In the genomic region with DNA sequence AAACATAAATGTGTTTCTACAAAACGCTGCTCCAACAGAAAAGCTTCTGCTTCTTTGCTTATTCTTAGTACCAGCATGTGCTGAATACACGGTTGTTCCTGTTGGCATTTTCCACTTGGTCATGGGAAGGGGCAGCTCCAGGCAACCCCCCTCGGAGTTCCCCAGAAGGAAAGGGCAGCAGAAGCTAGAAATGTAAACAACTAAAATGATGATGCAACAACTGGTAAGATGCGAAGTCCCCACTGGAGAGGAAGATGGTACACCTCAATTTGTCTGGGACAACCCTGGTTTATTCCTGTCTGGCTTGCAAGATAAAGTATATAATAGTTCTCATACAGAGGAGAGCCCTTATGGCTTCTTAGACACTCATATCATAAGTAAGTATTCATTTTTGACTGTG, we compare ENCODE assay signal across 35 cellular contexts. TPM values are rescaled to one million over a fixed set of nuclear protein-coding genes. Genes with fewer than 3 reads are reported as not detected.
"Had no signal": no experiment of that assay in that cellular context is flagged by ENCODE, and none has a peak within 500 bp of the region (broad histone marks: within the 10 kb centered on the region; RNA-seq: fewer than 3 reads in every experiment).

No MANE protein-coding gene starts in this region.

- H3K27ac ChIP-seq: adrenal gland, body of pancreas, breast epithelium, PC-9, SJCRH30, SK-N-MC, WERI-Rb-1 had no signal

- H3K4me2 ChIP-seq: PC-9 had no signal

- H3K9me3 ChIP-seq: adrenal gland, body of pancreas, breast epithelium, SJCRH30 had no signal

- H3K27me3 ChIP-seq: body of pancreas, breast epithelium, SJCRH30 had no signal

- H3K4me1 ChIP-seq: adrenal gland, body of pancreas had no signal

- H3K36me3 Mint-ChIP-seq: activated naive CD4-positive, alpha-beta T cell treated with anti-CD3 and anti-CD28 coated beads, Interleukin-2, amount 50 U/mL, for 24 hours; activated naive CD8-positive, alpha-beta T cell treated with anti-CD3 and anti-CD28 coated beads, Interleukin-2, amount 10 ng/mL, durations not matched to agents 7 days and 5 days had no signal

- ATAC-seq: activated CD8-positive, alpha-beta T cell treated with anti-CD3 and anti-CD28 coated beads for 36 hours; activated T-cell treated with anti-CD3 and anti-CD28 coated beads, Interleukin-2, amount 50 U/mL, for 72 hours; activated T-helper 17 cell treated with anti-CD3 and anti-CD28 coated beads, Interleukin-2, amount 50 U/mL, for 72 hours; body of pancreas had no signal

- H3K27ac Mint-ChIP-seq: activated CD4-positive, alpha-beta T cell treated with anti-CD3 and anti-CD28 coated beads, Interleukin-2, amount 10 ng/mL, durations not matched to agents 24 days and 14 days; activated CD8-positive, alpha-beta T cell treated with anti-CD3 and anti-CD28 coated beads for 36 hours; activated naive CD4-positive, alpha-beta T cell treated with anti-CD3 and anti-CD28 coated beads, Interleukin-2, amount 50 U/mL, for 24 hours; activated naive CD8-positive, alpha-beta T cell treated with anti-CD3 and anti-CD28 coated beads, Interleukin-2, amount 10 ng/mL, durations not matched to agents 7 days and 5 days; activated T-cell treated with anti-CD3 and anti-CD28 coated beads, Interleukin-2, amount 50 U/mL, for 72 hours; activated T-helper 17 cell treated with anti-CD3 and anti-CD28 coated beads, Interleukin-2, amount 50 U/mL, for 72 hours had no signal

- H3K9me3 Mint-ChIP-seq: activated CD4-positive, alpha-beta T cell treated with anti-CD3 and anti-CD28 coated beads, Interleukin-2, amount 10 ng/mL, durations not matched to agents 24 days and 14 days; activated CD8-positive, alpha-beta T cell treated with anti-CD3 and anti-CD28 coated beads for 36 hours; activated naive CD4-positive, alpha-beta T cell treated with anti-CD3 and anti-CD28 coated beads, Interleukin-2, amount 50 U/mL, for 24 hours; activated naive CD8-positive, alpha-beta T cell treated with anti-CD3 and anti-CD28 coated beads, Interleukin-2, amount 10 ng/mL, durations not matched to agents 7 days and 5 days; activated T-cell treated with anti-CD3 and anti-CD28 coated beads, Interleukin-2, amount 50 U/mL, for 72 hours; activated T-helper 17 cell treated with anti-CD3 and anti-CD28 coated beads, Interleukin-2, amount 50 U/mL, for 72 hours had no signal

- H3K4me1 Mint-ChIP-seq: activated CD4-positive, alpha-beta T cell treated with anti-CD3 and anti-CD28 coated beads, Interleukin-2, amount 10 ng/mL, durations not matched to agents 24 days and 14 days; activated naive CD4-positive, alpha-beta T cell treated with anti-CD3 and anti-CD28 coated beads, Interleukin-2, amount 50 U/mL, for 24 hours; activated naive CD8-positive, alpha-beta T cell treated with anti-CD3 and anti-CD28 coated beads, Interleukin-2, amount 10 ng/mL, durations not matched to agents 7 days and 5 days; activated T-helper 17 cell treated with anti-CD3 and anti-CD28 coated beads, Interleukin-2, amount 50 U/mL, for 72 hours had no signal

- H3K36me3 ChIP-seq: adrenal gland, breast epithelium, SJCRH30, WERI-Rb-1 had no signal

- DNase-seq: activated CD4-positive, alpha-beta T cell treated with anti-CD3 and anti-CD28 coated beads, Interleukin-2, amount 10 ng/mL, durations not matched to agents 24 days and 14 days; activated CD4-positive, alpha-beta T cell treated with anti-CD3 and anti-CD28 coated beads, Interleukin-2, amount 50 U/mL, for 4 hours; activated CD8-positive, alpha-beta T cell treated with anti-CD3 and anti-CD28 coated beads for 36 hours; activated gamma-delta T cell; activated naive CD4-positive, alpha-beta T cell treated with Interleukin-2 at 50 U/mL for 16 hours; activated naive CD8-positive, alpha-beta T cell treated with anti-CD3 and anti-CD28 coated beads, Interleukin-2, amount 10 ng/mL, durations not matched to agents 7 days and 5 days; activated T-cell treated with anti-CD3 and anti-CD28 coated beads, Interleukin-2, amount 50 U/mL, for 1 hour; activated T-cell treated with anti-CD3 and anti-CD28 coated beads, Interleukin-2, amount 50 U/mL, for 72 hours; adrenal gland; body of pancreas; NCI-H1092 treated with DMSO at 0.1 percent for 48 hours; NCI-H1417; NCI-H146; NCI-H187 treated with DMSO at 0.1 percent for 48 hours; NCI-H2081; NCI-H345; NCI-H524 treated with DMSO at 0.1 percent for 48 hours; NK-92 treated with Interleukin-12 subunit alpha and Interleukin-12 subunit beta, amount 100 ng/mL, for 24 hours; PC-9; SHP77; SJCRH30; T1000; WERI-Rb-1 had no signal

- FAIRE-seq: astrocyte had no signal

- H3K4me3 ChIP-seq: adrenal gland, body of pancreas, breast epithelium, PC-9, SJCRH30, SK-N-MC had no signal

- H2AFZ ChIP-seq: PC-9 had no signal

- H3K4me3 Mint-ChIP-seq: activated CD4-positive, alpha-beta T cell treated with anti-CD3 and anti-CD28 coated beads, Interleukin-2, amount 10 ng/mL, durations not matched to agents 24 days and 14 days; activated CD8-positive, alpha-beta T cell treated with anti-CD3 and anti-CD28 coated beads for 36 hours; activated naive CD4-positive, alpha-beta T cell treated with anti-CD3 and anti-CD28 coated beads, Interleukin-2, amount 50 U/mL, for 24 hours; activated naive CD8-positive, alpha-beta T cell treated with anti-CD3 and anti-CD28 coated beads, Interleukin-2, amount 10 ng/mL, durations not matched to agents 7 days and 5 days; activated T-cell treated with anti-CD3 and anti-CD28 coated beads, Interleukin-2, amount 50 U/mL, for 72 hours; activated T-helper 17 cell treated with anti-CD3 and anti-CD28 coated beads, Interleukin-2, amount 50 U/mL, for 72 hours had no signal

RNA-seq across cellular contexts. Expression of a gene that starts 9.2 kb away (rescaled TPM):
- total RNA-seq: activated CD4-positive, alpha-beta T cell treated with anti-CD3 and anti-CD28 coated beads, Interleukin-2, amount 10 ng/mL, durations not matched to agents 24 days and 14 days; activated CD8-positive, alpha-beta memory T cell treated with anti-CD3 and anti-CD28 coated beads for 36 hours; activated CD8-positive, alpha-beta T cell treated with anti-CD3 and anti-CD28 coated beads for 36 hours; activated naive CD8-positive, alpha-beta T cell treated with anti-CD3 and anti-CD28 coated beads, Interleukin-2, amount 10 ng/mL, durations not matched to agents 7 days and 5 days; activated T-cell treated with anti-CD3 and anti-CD28 coated beads, Interleukin-2, amount 50 U/mL, for 72 hours; activated T-helper 17 cell treated with anti-CD3 and anti-CD28 coated beads, Interleukin-2, amount 50 U/mL, for 72 hours; astrocyte; body of pancreas; M059J; NCI-H460; PC-9; RPMI7951; SJCRH30; T-helper 1 cell treated with Interleukin-12 subunit alpha and Interleukin-12 subunit beta and Interleukin-4 antibody, amounts not matched to agents 30 ng/mL and 1 ng/mL, for 36 hours; T-helper 2 cell treated with Interferon-gamma antibody and Interleukin-4, amounts not matched to agents 100 ng/mL and 5 ng/mL, for 36 hours had no signal

RNA-seq across cellular contexts. Expression of a gene that starts 16.0 kb away (rescaled TPM):
- total RNA-seq: activated CD8-positive, alpha-beta T cell treated with anti-CD3 and anti-CD28 coated beads for 36 hours; activated naive CD8-positive, alpha-beta T cell treated with anti-CD3 and anti-CD28 coated beads, Interleukin-2, amount 10 ng/mL, durations not matched to agents 7 days and 5 days; activated T-cell treated with anti-CD3 and anti-CD28 coated beads, Interleukin-2, amount 50 U/mL, for 72 hours; adrenal gland; astrocyte; body of pancreas; breast epithelium; cardiac septum; M059J; NCI-H460; PC-9; RPMI7951; SJCRH30 had no signal
- polyA plus RNA-seq: adrenal gland had no signal

RNA-seq across cellular contexts. Expression of a gene that starts 27.8 kb away (rescaled TPM):
- total RNA-seq: activated CD4-positive, alpha-beta T cell treated with anti-CD3 and anti-CD28 coated beads, Interleukin-2, amount 10 ng/mL, durations not matched to agents 24 days and 14 days; activated CD8-positive, alpha-beta memory T cell treated with anti-CD3 and anti-CD28 coated beads for 36 hours; activated CD8-positive, alpha-beta T cell treated with anti-CD3 and anti-CD28 coated beads for 36 hours; activated naive CD8-positive, alpha-beta T cell treated with anti-CD3 and anti-CD28 coated beads, Interleukin-2, amount 10 ng/mL, durations not matched to agents 7 days and 5 days; activated T-cell treated with anti-CD3 and anti-CD28 coated beads, Interleukin-2, amount 50 U/mL, for 72 hours; activated T-helper 17 cell treated with anti-CD3 and anti-CD28 coated beads, Interleukin-2, amount 50 U/mL, for 72 hours; astrocyte; body of pancreas; NCI-H460; PC-9; RPMI7951; SJCRH30; T-helper 1 cell treated with Interleukin-12 subunit alpha and Interleukin-12 subunit beta and Interleukin-4 antibody, amounts not matched to agents 30 ng/mL and 1 ng/mL, for 36 hours; T-helper 2 cell treated with Interferon-gamma antibody and Interleukin-4, amounts not matched to agents 100 ng/mL and 5 ng/mL, for 36 hours had no signal
